ENCODE assay signal across 28 cellular contexts in the genomic region with DNA sequence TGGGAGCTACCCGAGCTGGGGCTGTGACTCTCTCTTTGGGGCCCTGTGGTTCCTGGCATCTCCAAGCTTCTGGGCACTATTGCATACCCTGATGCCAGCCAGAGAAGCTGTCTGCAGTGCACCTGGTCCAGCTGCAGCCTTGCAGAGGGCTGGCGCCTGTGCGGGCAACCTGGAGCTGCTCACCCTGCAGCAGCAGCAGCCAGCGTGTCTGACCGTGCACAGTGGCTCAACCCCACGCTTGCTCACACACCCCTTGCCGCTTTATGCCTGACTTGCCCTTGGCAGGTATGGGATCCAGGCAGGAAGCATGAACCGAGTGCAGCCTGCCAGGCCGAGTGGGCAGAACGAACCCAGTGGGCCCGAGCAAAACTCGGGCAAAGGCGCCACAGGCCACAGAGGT.
DNase-seq lines count a peak whose midpoint lies in the region; ATAC-seq, FAIRE-seq and TF ChIP-seq lines count a peak whose summit lies in the region.
"Had no signal": no experiment of that assay in that cellular context is flagged by ENCODE, and none has a peak within 500 bp of the region (broad histone marks: within the 10 kb centered on the region; RNA-seq: fewer than 3 reads in every experiment).

No MANE protein-coding gene starts in this region.

- no peak overlapping the region for H2AFZ ChIP-seq in K562 (ENCODE audit: low read depth, low read length)
- H2AFZ ChIP-seq in neuronal stem cell (ENCODE audit: low read length): no peak overlapping the region

- no peak overlapping the region for H4K8ac ChIP-seq in neuronal stem cell (ENCODE audit: low read depth, low read length)

- no peak for TF ChIP-seq RAD21 in K562 (CRISPR knock-in tag; conservative IDR thresholded peaks at IDR 0.05 in 1 of 2, IDR thresholded peaks at IDR 0.05 in 1 of 2)

- peak overlapping the region; percentile 66 for H3K27ac Mint-ChIP-seq in activated naive CD8-positive, alpha-beta T cell
- H3K27ac Mint-ChIP-seq in activated naive CD8-positive, alpha-beta T cell treated with anti-CD3 and anti-CD28 coated beads, Interleukin-2, amount 50 U/mL, for 24 hours: no peak overlapping the region
- H3K27ac Mint-ChIP-seq: CD14-positive monocyte had no signal

- no peak for ATAC-seq in activated naive CD8-positive, alpha-beta T cell treated with anti-CD3 and anti-CD28 coated beads, Interleukin-2, amount 50 U/mL, for 24 hours
- ATAC-seq in K562 (no peak), SK-N-SH treated with all-trans-retinoic acid at 6 μM for 48 hours (no peak), HG02970 (IDR thresholded peaks at IDR 0.05; ENCODE audit: low FRiP score, unreplicated experiment) (no peak)
- ATAC-seq: GM12878 had no signal

- H2BK5ac ChIP-seq in neuronal stem cell (ENCODE audit: low read length): no peak overlapping the region

- no peaks in the 10 kb centered on the region for H3K79me2 ChIP-seq in K562 (ENCODE audit: control insufficient read depth, insufficient read depth, low read length)

- H3K36me3 ChIP-seq in K562 (ENCODE audit: control insufficient read depth, insufficient read depth, low read length) (peaks cover 27% of the 10 kb centered on the region), neuronal stem cell (replicated peaks in 1 of 2; ENCODE audit: control insufficient read depth in 2 of 2, insufficient read depth in 2 of 2, low read length in 2 of 2) (no peaks in the 10 kb centered on the region), tibial nerve (peaks cover 0 to 64% (median 0%) of the 10 kb centered on the region in 3 donors)
- H3K36me3 ChIP-seq: BE2C had no signal

- no peak overlapping the region for H2BK120ac ChIP-seq in neuronal stem cell (ENCODE audit: low read depth, low read length)

- H3K27me3 Mint-ChIP-seq in activated naive CD8-positive, alpha-beta T cell: no peaks in the 10 kb centered on the region
- H3K27me3 Mint-ChIP-seq in activated naive CD8-positive, alpha-beta T cell treated with anti-CD3 and anti-CD28 coated beads, Interleukin-2, amount 50 U/mL, for 24 hours: no peaks in the 10 kb centered on the region
- H3K27me3 Mint-ChIP-seq: CD4-positive, alpha-beta memory T cell; CD4-positive, CD25-positive, alpha-beta regulatory T cell; CD8-positive, alpha-beta memory T cell had no signal

- H2BK15ac ChIP-seq in neuronal stem cell (ENCODE audit: low read length): no peak overlapping the region

- H3K4me3 ChIP-seq in K562: no peak overlapping the region
- no peak overlapping the region for H3K4me3 ChIP-seq in neuronal stem cell (ENCODE audit: low read length in 2 of 2)
- no peak overlapping the region for H3K4me3 ChIP-seq in tibial nerve
- H3K4me3 ChIP-seq: BLaER1, GM12878 had no signal

- H3K9me3 Mint-ChIP-seq in activated naive CD8-positive, alpha-beta T cell (ENCODE audit: low read depth): no peaks in the 10 kb centered on the region
- H3K9me3 Mint-ChIP-seq in activated naive CD8-positive, alpha-beta T cell treated with anti-CD3 and anti-CD28 coated beads, Interleukin-2, amount 50 U/mL, for 24 hours: no peaks in the 10 kb centered on the region
- H3K9me3 Mint-ChIP-seq: CD4-positive, alpha-beta memory T cell; CD8-positive, alpha-beta memory T cell had no signal

- H3K4me1 Mint-ChIP-seq in activated naive CD8-positive, alpha-beta T cell (ENCODE audit: low read depth): peaks cover 43% of the 10 kb centered on the region
- peaks cover 50% of the 10 kb centered on the region for H3K4me1 Mint-ChIP-seq in activated naive CD8-positive, alpha-beta T cell treated with anti-CD3 and anti-CD28 coated beads, Interleukin-2, amount 50 U/mL, for 24 hours
- H3K4me1 Mint-ChIP-seq: CD14-positive monocyte had no signal

- no peaks in the 10 kb centered on the region for H3K79me1 ChIP-seq in neuronal stem cell (ENCODE audit: low read depth, low read length)

- peaks cover 20% of the 10 kb centered on the region for H3K36me3 Mint-ChIP-seq in activated naive CD8-positive, alpha-beta T cell
- peaks cover 26% of the 10 kb centered on the region for H3K36me3 Mint-ChIP-seq in activated naive CD8-positive, alpha-beta T cell treated with anti-CD3 and anti-CD28 coated beads, Interleukin-2, amount 50 U/mL, for 24 hours (ENCODE audit: low read depth)

- no peak overlapping the region for H4K91ac ChIP-seq in neuronal stem cell (ENCODE audit: low read depth, low read length, poor library complexity)

- H2BK12ac ChIP-seq in neuronal stem cell (ENCODE audit: low read length): no peak overlapping the region

- H3K9ac ChIP-seq in K562 (ENCODE audit: insufficient read depth in 1 of 2, low read depth in 2 of 2, low read length in 2 of 2): peak overlapping the region in 1 of 2 experiments; percentile 47; a peak in 1 of 4 replicates
- no peak overlapping the region for H3K9ac ChIP-seq in neuronal stem cell (ENCODE audit: low read depth, low read length, poor library complexity)
- H3K9ac ChIP-seq: BLaER1 had no signal

- BruUV-seq in K562 (replicated peaks; lab: Mats Ljungman, UMichigan): no TSS peak

- no peak overlapping the region for H3K4me2 ChIP-seq in K562 (ENCODE audit: insufficient read depth, low read length)
- no peak overlapping the region for H3K4me2 ChIP-seq in neuronal stem cell (ENCODE audit: insufficient read depth, low read length, poor library complexity, severe bottlenecking)
- H3K4me2 ChIP-seq: BLaER1 had no signal

- 91% methylated on average over 13 of the region's 13 CpGs for WGBS in K562 (ENCODE audit: insufficient coverage, low coverage, missing lambda C conversion rate)
- no CpG with 5 or more reads among the region's 13 CpGs for WGBS in neuronal stem cell (ENCODE audit: extremely low coverage in 2 of 2, insufficient read length in 2 of 2, insufficient replicate concordance in 1 of 2), 2 donors
- WGBS in tibial nerve, 2 donors: 97 to 98% methylated on average over 10 to 13 of the region's 13 CpGs

- TF ChIP-seq POLR2A in K562 (conservative IDR thresholded peaks at IDR 0.05) (no peak), tibial nerve (IDR thresholded peaks at IDR 0.05) (no peak)

- H3K27ac ChIP-seq in K562 (ENCODE audit: extremely low read depth, low read depth, low read length) (no peak overlapping the region), neuronal stem cell (replicated peaks; ENCODE audit: low read length) (no peak overlapping the region), tibial nerve (no peak overlapping the region)
- H3K27ac ChIP-seq: BLaER1 had no signal

- no peak for FAIRE-seq in K562 (lab: Jason Lieb, UNC)
- FAIRE-seq: A204.1, GM12878, GM12892, GM18507 had no signal

- H2AK5ac ChIP-seq in neuronal stem cell (ENCODE audit: low read depth, low read length): no peak overlapping the region

- H4K20me1 ChIP-seq in K562 (replicated peaks; ENCODE audit: control insufficient read depth, insufficient read depth, low read length): no peaks in the 10 kb centered on the region
- H4K20me1 ChIP-seq: BLaER1 had no signal

- DNase-seq in activated naive CD8-positive, alpha-beta T cell treated with anti-CD3 and anti-CD28 coated beads, Interleukin-2, amount 50 U/mL, for 24 hours: no peak
- DNase-seq in K562 (ENCODE audit: extremely low read depth in 1 of 4, low spot score in 3 of 4) (no peak), neuronal stem cell (ENCODE audit: low spot score) (no peak), tibial nerve (ENCODE audit: low spot score in 2 of 2) (no peak)
- DNase-seq: 8988T; ACHN; BE2C; C1 segment of cervical spinal cord; CD4-positive, alpha-beta memory T cell; CD4-positive, CD25-positive, alpha-beta regulatory T cell; CD8-positive, alpha-beta memory T cell; COR-L47; DMS 273 treated with DMSO at 0.1 percent for 48 hours; DMS153; DMS53; DMS79; DND-41; EL; GDM1 had no signal

- H3K4me1 ChIP-seq in K562 (replicated peaks in 1 of 2; ENCODE audit: control insufficient read depth in 2 of 2, insufficient read depth in 2 of 2, low read length in 2 of 2): peaks cover 0 to 3% of the 10 kb centered on the region in 2 experiments; a peak in 1 of 5 replicates
- no peaks in the 10 kb centered on the region for H3K4me1 ChIP-seq in neuronal stem cell (ENCODE audit: control insufficient read depth in 2 of 2, insufficient read depth in 1 of 2, low read depth in 1 of 2, low read length in 2 of 2)
- H3K4me1 ChIP-seq in tibial nerve: no peaks in the 10 kb centered on the region
- H3K4me1 ChIP-seq: BE2C, BLaER1 had no signal

- H3K27me3 ChIP-seq in K562 (ENCODE audit: control insufficient read depth in 2 of 2, insufficient read depth in 2 of 2, low read length in 2 of 2) (no peaks in the 10 kb centered on the region), neuronal stem cell (ENCODE audit: control insufficient read depth in 3 of 3, insufficient read depth in 3 of 3, low read depth in 1 of 3, low read length in 3 of 3) (no peaks in the 10 kb centered on the region), tibial nerve (no peaks in the 10 kb centered on the region)
- H3K27me3 ChIP-seq: BE2C, BLaER1 had no signal

- H3K9me3 ChIP-seq in K562 (replicated peaks; ENCODE audit: control insufficient read depth, insufficient read depth, low read depth, low read length): no peaks in the 10 kb centered on the region
- no peaks in the 10 kb centered on the region for H3K9me3 ChIP-seq in neuronal stem cell (replicated peaks in 1 of 2; ENCODE audit: control insufficient read depth in 2 of 2, insufficient read depth in 1 of 2, low read depth in 1 of 2, low read length in 2 of 2)
- no peaks in the 10 kb centered on the region for H3K9me3 ChIP-seq in tibial nerve
- H3K9me3 ChIP-seq: BE2C had no signal

- intact Hi-C loops in K562 (cut with micrococcal nuclease): no loop called here

- no peak for TF ChIP-seq CTCF in K562 (IDR thresholded peaks at IDR 0.05 in 2 of 3, conservative IDR thresholded peaks at IDR 0.05 in 1 of 3; ENCODE audit: insufficient read depth in 2 of 3, low read depth in 1 of 3, low read length in 3 of 3)
- no peak for TF ChIP-seq CTCF in tibial nerve (IDR thresholded peaks at IDR 0.05)

- POLR2A ChIA-PET in K562 (lab: Yijun Ruan, JAX): interaction anchor here (0.8 to 1.2 kb wide), 5 partner anchors 8 to 26 kb away, joined by 3 to 4 read pairs (median 3); no protein-coding TSS in a partner anchor

- CTCF ChIA-PET in K562 (lab: Yijun Ruan, JAX; ENCODE audit: low intra/inter-chr PET ratio): no interaction called here

- no peak for TF ChIP-seq EP300 in K562 (IDR thresholded peaks at IDR 0.05; ENCODE audit: low read length)
- no peak for TF ChIP-seq EP300 in tibial nerve (IDR thresholded peaks at IDR 0.05)

- peak overlapping the region; percentile 2 for H3K18ac ChIP-seq in neuronal stem cell (ENCODE audit: low read length)

- no peak overlapping the region for H3K14ac ChIP-seq in neuronal stem cell (ENCODE audit: low read length)

- no peak overlapping the region for H3K4me3 Mint-ChIP-seq in activated naive CD8-positive, alpha-beta T cell
- H3K4me3 Mint-ChIP-seq in activated naive CD8-positive, alpha-beta T cell treated with anti-CD3 and anti-CD28 coated beads, Interleukin-2, amount 50 U/mL, for 24 hours: no peak overlapping the region
- H3K4me3 Mint-ChIP-seq: CD14-positive monocyte; CD4-positive, alpha-beta memory T cell; CD4-positive, CD25-positive, alpha-beta regulatory T cell; CD8-positive, alpha-beta memory T cell had no signal

- no peak overlapping the region for H3K4ac ChIP-seq in neuronal stem cell (ENCODE audit: low read length)

- in situ Hi-C loops in K562 (cut with MboI): no loop called here

- no peaks in the 10 kb centered on the region for H3K9me1 ChIP-seq in K562 (ENCODE audit: control insufficient read depth, insufficient read depth, low read length)

- no peak overlapping the region for H3K23ac ChIP-seq in neuronal stem cell (ENCODE audit: low read depth, low read length, poor library complexity)

TF ChIP-seq in SK-N-SH treated with all-trans-retinoic acid at 6 μM for 48 hours, 23 proteins besides CTCF, POLR2A, EP300 and RAD21 (continues in another document):
- TF ChIP-seq GLIS3 (CRISPR knock-in tag; IDR thresholded peaks at IDR 0.05): no peak
